ENCODE assay signal across 1 cellular context in the genomic region with DNA sequence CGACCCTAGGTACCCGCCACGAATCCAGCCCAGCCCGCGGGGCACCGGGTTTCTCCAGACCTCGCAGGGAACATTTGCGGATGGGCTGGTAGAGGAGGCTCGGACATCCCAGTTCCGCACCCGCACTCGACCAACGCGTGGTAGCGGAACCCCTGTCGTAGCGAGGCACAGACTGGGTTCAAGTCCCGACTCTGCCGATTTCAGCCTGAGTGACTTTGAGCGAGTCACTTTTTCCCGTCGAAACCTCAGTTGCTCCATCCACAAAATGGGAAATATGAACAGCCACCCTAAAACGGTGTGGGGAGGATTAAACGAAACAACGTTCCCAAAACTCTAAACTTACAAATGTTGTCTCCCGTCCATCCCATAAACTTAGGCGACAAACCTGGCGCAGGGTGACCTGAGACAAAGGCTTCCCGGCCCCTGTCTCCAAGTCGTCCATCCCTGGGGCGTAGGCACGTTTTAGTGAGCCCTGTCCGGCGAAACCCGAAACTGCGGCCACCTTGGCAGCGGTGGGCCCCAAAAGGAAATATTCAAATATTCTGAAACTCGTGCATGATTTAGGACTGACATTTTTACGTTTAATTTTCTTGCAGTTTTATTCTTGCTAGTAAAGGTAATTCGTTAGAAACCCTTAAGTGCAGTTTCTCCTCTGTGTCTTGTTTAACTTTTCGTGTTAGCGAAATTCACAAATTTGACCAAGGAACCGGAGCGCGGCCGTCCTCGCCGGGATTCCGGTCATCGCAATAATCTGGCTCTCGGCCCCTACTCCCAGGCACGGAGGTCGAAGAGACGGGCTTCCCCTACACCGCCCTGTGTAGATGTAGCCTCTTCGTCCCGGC.
TF ChIP-seq lines count a peak whose summit lies in the region.

No MANE protein-coding gene starts in this region.

TF ChIP-seq in endothelial cell of umbilical vein, 7 proteins besides CTCF, POLR2A, EP300 and RAD21:
- TF ChIP-seq, protein P1, sequence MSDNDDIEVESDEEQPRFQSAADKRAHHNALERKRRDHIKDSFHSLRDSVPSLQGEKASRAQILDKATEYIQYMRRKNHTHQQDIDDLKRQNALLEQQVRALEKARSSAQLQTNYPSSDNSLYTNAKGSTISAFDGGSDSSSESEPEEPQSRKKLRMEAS (IDR thresholded peaks at IDR 0.05; ENCODE audit: insufficient read depth, insufficient read length) = no peak
- TF ChIP-seq EZH2 (IDR thresholded peaks at IDR 0.05; ENCODE audit: borderline replicate concordance, low read depth, low read length, severe bottlenecking) (no peak), JUN (IDR thresholded peaks at IDR 0.05; ENCODE audit: borderline replicate concordance, insufficient read depth, insufficient read length, low read depth) (no peak), MYC (IDR thresholded peaks at IDR 0.05; ENCODE audit: low read depth, low read length) (no peak), POLR2AphosphoS5 (IDR thresholded peaks at IDR 0.05; ENCODE audit: insufficient read depth, low read depth, low read length) (no peak), FOS (IDR thresholded peaks at IDR 0.05; ENCODE audit: borderline replicate concordance, insufficient read depth, low read length) (no peak), GATA2 (IDR thresholded peaks at IDR 0.05; ENCODE audit: insufficient read depth, insufficient read length, low read depth, low read length) (no peak)
